ENCODE assay signal across 11 cellular contexts in genomic region chr9:96222132-96222531, GRCh38.
DNase-seq lines count a peak whose midpoint lies in the region; ATAC-seq and TF ChIP-seq lines count a peak whose summit lies in the region.
"Had no signal": no experiment of that assay in that cellular context is flagged by ENCODE, and none has a peak within 500 bp of the region (broad histone marks: within the 10 kb centered on the region; RNA-seq: fewer than 3 reads in every experiment).

No MANE protein-coding gene starts in this region.

- DNase-seq in A172 (ENCODE audit: low spot score) (peak; percentile 28), Peyer's patch (no peak), foreskin keratinocyte (no peak), NCI-H1436 (lab: John Stamatoyannopoulos, UW) (no peak), cortex of kidney (lab: John Stamatoyannopoulos, UW) (no peak), DMS114 treated with DMSO at 0.1 percent for 48 hours (lab: John Stamatoyannopoulos, UW; ENCODE audit: unreplicated experiment) (no peak)
- DNase-seq: MG63; stimulated activated naive CD8-positive, alpha-beta T cell treated with anti-CD3 and anti-CD28 coated beads, Interleukin-15, amount 100 ng/mL, for 72 hours had no signal

- no peaks in the 10 kb centered on the region for H3K27me3 ChIP-seq in Peyer's patch
- peaks cover 60% of the 10 kb centered on the region for H3K27me3 ChIP-seq in foreskin keratinocyte
- H3K27me3 ChIP-seq: MG63, right atrium auricular region had no signal

- H3K27ac ChIP-seq in Peyer's patch: no peak overlapping the region
- no peak overlapping the region for H3K27ac ChIP-seq in foreskin keratinocyte
- H3K27ac ChIP-seq: right atrium auricular region had no signal

- ATAC-seq in foreskin keratinocyte (peak; percentile 8), GM18511 (IDR thresholded peaks at IDR 0.05; ENCODE audit: unreplicated experiment) (no peak)
- ATAC-seq: stimulated activated naive CD8-positive, alpha-beta T cell treated with anti-CD3 and anti-CD28 coated beads, Interleukin-15, amount 100 ng/mL, for 72 hours had no signal

- peak; percentile 65 for TF ChIP-seq CTCF in GM12873 (IDR thresholded peaks at IDR 0.05; ENCODE audit: insufficient read depth, low read depth, low read length, missing control alignments)
- TF ChIP-seq CTCF in Peyer's patch (IDR thresholded peaks at IDR 0.05): peak in 4 of 6 experiments; percentile 16 to 39 (median 25)
- TF ChIP-seq CTCF in foreskin keratinocyte (conservative IDR thresholded peaks at IDR 0.05): peak; percentile 63

- H3K36me3 ChIP-seq in Peyer's patch: no peaks in the 10 kb centered on the region
- H3K36me3 ChIP-seq: MG63, right atrium auricular region had no signal

- H3K9me3 ChIP-seq in Peyer's patch: peaks cover 0 to 3% (median 0%) of the 10 kb centered on the region in 4 donors

- H3K4me1 ChIP-seq in Peyer's patch (peaks cover 0 to 19% (median 4%) of the 10 kb centered on the region in 4 donors), foreskin keratinocyte (no peaks in the 10 kb centered on the region)

- no peak overlapping the region for H3K4me3 ChIP-seq in Peyer's patch
- H3K4me3 ChIP-seq: MG63, right atrium auricular region had no signal

- TF ChIP-seq POLR2A in Peyer's patch (IDR thresholded peaks at IDR 0.05): no peak
